Comparison of ENCODE assay signal across 12 cellular contexts in genomic region chr1:205237526-205238484, GRCh38. TPM values are rescaled to one million over a fixed set of nuclear protein-coding genes. Genes with fewer than 3 reads are reported as not detected.
A peak's percentile ranks its signal among the peaks of the same experiment; 100 is the strongest.
DNase-seq lines count a peak whose midpoint lies in the region; ATAC-seq, FAIRE-seq and TF ChIP-seq lines count a peak whose summit lies in the region.
"Had no signal": no experiment of that assay in that cellular context is flagged by ENCODE, and none has a peak within 500 bp of the region (broad histone marks: within the 10 kb centered on the region; RNA-seq: fewer than 3 reads in every experiment).

No MANE protein-coding gene starts in this region.

- H3K27ac ChIP-seq in BLaER1 = no peak overlapping the region
- H3K27ac ChIP-seq in psoas muscle = peak overlapping the region; percentile 79
- no peak overlapping the region for H3K27ac ChIP-seq in neural progenitor cell
- H3K27ac ChIP-seq: heart left ventricle had no signal

- H3K4me3 ChIP-seq in BLaER1 = no peak overlapping the region
- peak overlapping the region; percentile 23 for H3K4me3 ChIP-seq in psoas muscle
- no peak overlapping the region for H3K4me3 ChIP-seq in neural progenitor cell
- H3K4me3 ChIP-seq: heart left ventricle had no signal

- 50 to 63% (median 53%) methylated on average over 12 of the region's 12 CpGs for WGBS in psoas muscle, 3 donors

- no peaks in the 10 kb centered on the region for H4K20me1 ChIP-seq in BLaER1
- H4K20me1 ChIP-seq in neural progenitor cell (ENCODE audit: low read depth) = no peaks in the 10 kb centered on the region

- peak overlapping the region; percentile 48 for H3K27ac Mint-ChIP-seq in activated T-cell treated with anti-CD3 and anti-CD28 coated beads, Interleukin-2, amount 50 U/mL, for 72 hours
- H3K27ac Mint-ChIP-seq in neural progenitor cell = no peak overlapping the region

- H3K9me3 Mint-ChIP-seq in activated T-cell treated with anti-CD3 and anti-CD28 coated beads, Interleukin-2, amount 50 U/mL, for 72 hours = no peaks in the 10 kb centered on the region
- H3K9me3 Mint-ChIP-seq in neural progenitor cell = no peaks in the 10 kb centered on the region

- FAIRE-seq in D721Med (lab: Jason Lieb, UNC) = no peak

- peak overlapping the region; percentile 58 for H3K4me2 ChIP-seq in BLaER1
- H3K4me2 ChIP-seq in neural progenitor cell = no peak overlapping the region

- peaks cover 72% of the 10 kb centered on the region for H3K4me1 Mint-ChIP-seq in activated T-cell treated with anti-CD3 and anti-CD28 coated beads, Interleukin-2, amount 50 U/mL, for 72 hours (ENCODE audit: low read depth)
- peaks cover 10% of the 10 kb centered on the region for H3K4me1 Mint-ChIP-seq in neural progenitor cell

- ATAC-seq in HG02852 (IDR thresholded peaks at IDR 0.05; ENCODE audit: unreplicated experiment) (peak; percentile 43), psoas muscle (peak in 3 of 4 donors; percentile 30 to 44 (median 42)), HG03095 (IDR thresholded peaks at IDR 0.05; ENCODE audit: unreplicated experiment) (no peak), GM19035 (IDR thresholded peaks at IDR 0.05; ENCODE audit: unreplicated experiment) (no peak)
- peak; percentile 77 to 82 for ATAC-seq in activated T-cell treated with anti-CD3 and anti-CD28 coated beads, Interleukin-2, amount 50 U/mL, for 72 hours (replicated peaks in 1 of 2)

- no peak overlapping the region for H2AFZ ChIP-seq in neural progenitor cell (replicated peaks)

- no peaks in the 10 kb centered on the region for H3F3A ChIP-seq in neural progenitor cell (ENCODE audit: low read depth)

- H3K4me3 Mint-ChIP-seq in activated T-cell treated with anti-CD3 and anti-CD28 coated beads, Interleukin-2, amount 50 U/mL, for 72 hours = peak overlapping the region; percentile 66 to 75
- no peak overlapping the region for H3K4me3 Mint-ChIP-seq in neural progenitor cell

- peaks cover 34% of the 10 kb centered on the region for H3K4me1 ChIP-seq in BLaER1
- peaks cover 92% of the 10 kb centered on the region for H3K4me1 ChIP-seq in psoas muscle
- H3K4me1 ChIP-seq in neural progenitor cell = no peaks in the 10 kb centered on the region

- H3K9ac ChIP-seq in BLaER1 (no peak overlapping the region), neural progenitor cell (no peak overlapping the region)

- H3K36me3 Mint-ChIP-seq in activated T-cell treated with anti-CD3 and anti-CD28 coated beads, Interleukin-2, amount 50 U/mL, for 72 hours (ENCODE audit: insufficient read depth in 2 of 2) = peaks cover 0 to 4% of the 10 kb centered on the region in 2 donors
- peaks cover 8% of the 10 kb centered on the region for H3K36me3 Mint-ChIP-seq in neural progenitor cell

- H3K36me3 ChIP-seq in BLaER1 (no peaks in the 10 kb centered on the region), psoas muscle (ENCODE audit: insufficient read depth in 1 of 2, low read depth in 1 of 2) (peaks cover 0 to 14% of the 10 kb centered on the region in 2 donors), neural progenitor cell (no peaks in the 10 kb centered on the region)

- H3K9me3 ChIP-seq in BLaER1 = no peaks in the 10 kb centered on the region
- no peaks in the 10 kb centered on the region for H3K9me3 ChIP-seq in psoas muscle
- no peaks in the 10 kb centered on the region for H3K9me3 ChIP-seq in neural progenitor cell (ENCODE audit: low read depth)
- H3K9me3 ChIP-seq: heart left ventricle had no signal

- intact Hi-C loops in psoas muscle (cut with DNase I) = loop anchor here in 1 of 2 donors (2.0 kb wide), 1 partner anchor 13 kb away; no protein-coding TSS in a partner anchor

- H3K27me3 ChIP-seq in BLaER1 (no peaks in the 10 kb centered on the region), psoas muscle (ENCODE audit: insufficient read depth in 3 of 3, low read length in 2 of 3) (no peaks in the 10 kb centered on the region), neural progenitor cell (no peaks in the 10 kb centered on the region)
- H3K27me3 ChIP-seq: heart left ventricle had no signal

- H3K79me2 ChIP-seq in neural progenitor cell (ENCODE audit: low read depth) = no peaks in the 10 kb centered on the region

- DNase-seq in activated T-cell treated with anti-CD3 and anti-CD28 coated beads, Interleukin-2, amount 50 U/mL, for 72 hours = peak; percentile 47 to 58
- DNase-seq in psoas muscle (no peak), D721Med (ENCODE audit: insufficient read length, low spot score) (no peak), neural progenitor cell (ENCODE audit: low spot score) (no peak)
- DNase-seq: central memory CD4-positive, alpha-beta T cell; HCEC 1CT; heart left ventricle; NCI-H446 had no signal

- TF ChIP-seq CTCF in psoas muscle (IDR thresholded peaks at IDR 0.05) (no peak), D721Med (IDR thresholded peaks at IDR 0.05; ENCODE audit: insufficient read depth, missing control alignments) (no peak), neural progenitor cell (IDR thresholded peaks at IDR 0.05) (no peak)

- no peaks in the 10 kb centered on the region for H3K27me3 Mint-ChIP-seq in activated T-cell treated with anti-CD3 and anti-CD28 coated beads, Interleukin-2, amount 50 U/mL, for 72 hours (ENCODE audit: low read depth)
- no peaks in the 10 kb centered on the region for H3K27me3 Mint-ChIP-seq in neural progenitor cell (ENCODE audit: insufficient read depth, low read depth)

RNA-seq across cellular contexts. Expression of gene TMCC2, which starts 10.1 kb away (rescaled TPM):
- total RNA-seq in activated T-cell treated with anti-CD3 and anti-CD28 coated beads, Interleukin-2, amount 50 U/mL, for 72 hours = 1 to 10 TPM; 4.5 to 5.8 TPM
- total RNA-seq in psoas muscle = 10 to 100 TPM in 1 of 4 donors, 1 to 10 TPM in 3; 3.4 to 21.4 (median 6.9) TPM
- 10 to 100 TPM in 1 of 3 donors, 1 to 10 TPM in 1, under 1 TPM in 1; 0.66 to 17.5 (median 4.3) TPM for polyA plus RNA-seq in psoas muscle
- total RNA-seq in neural progenitor cell (ENCODE audit: low replicate concordance) = 7.1 and 12.1 TPM in 2 replicates

RNA-seq across cellular contexts. Expression of gene DSTYK, which starts 26.3 kb away (rescaled TPM):
- 10 to 100 TPM in 1 of 2 donors, 1 to 10 TPM in 1; 9.8 to 10.7 TPM for total RNA-seq in activated T-cell treated with anti-CD3 and anti-CD28 coated beads, Interleukin-2, amount 50 U/mL, for 72 hours
- 10 to 100 TPM in 3 of 4 donors, 1 to 10 TPM in 1; 10.0 to 22.6 (median 13.9) TPM for total RNA-seq in psoas muscle
- 10 to 100 TPM in 1 of 3 donors, 1 to 10 TPM in 2; 2.3 to 19.3 (median 5.2) TPM for polyA plus RNA-seq in psoas muscle
- 12.1 and 13.0 TPM in 2 replicates for total RNA-seq in neural progenitor cell (ENCODE audit: low replicate concordance)

Comparison
In these comparisons a context has a peak if more than half of its experiments do, and no peak if none do; other contexts are left out.
1. ATAC-seq: peak in HG02852 (single experiment), activated T-cell treated with anti-CD3 and anti-CD28 coated beads, Interleukin-2, amount 50 U/mL, for 72 hours (2 of 2) and psoas muscle (3 of 4); none in HG03095 (single experiment) and GM19035 (single experiment).
2. DNase-seq: peak in activated T-cell treated with anti-CD3 and anti-CD28 coated beads, Interleukin-2, amount 50 U/mL, for 72 hours (2 of 2); none in psoas muscle (0 of 2), D721Med (single experiment) and neural progenitor cell (single experiment).